Comparison of ENCODE assay signal across 8 cellular contexts in the genomic region with DNA sequence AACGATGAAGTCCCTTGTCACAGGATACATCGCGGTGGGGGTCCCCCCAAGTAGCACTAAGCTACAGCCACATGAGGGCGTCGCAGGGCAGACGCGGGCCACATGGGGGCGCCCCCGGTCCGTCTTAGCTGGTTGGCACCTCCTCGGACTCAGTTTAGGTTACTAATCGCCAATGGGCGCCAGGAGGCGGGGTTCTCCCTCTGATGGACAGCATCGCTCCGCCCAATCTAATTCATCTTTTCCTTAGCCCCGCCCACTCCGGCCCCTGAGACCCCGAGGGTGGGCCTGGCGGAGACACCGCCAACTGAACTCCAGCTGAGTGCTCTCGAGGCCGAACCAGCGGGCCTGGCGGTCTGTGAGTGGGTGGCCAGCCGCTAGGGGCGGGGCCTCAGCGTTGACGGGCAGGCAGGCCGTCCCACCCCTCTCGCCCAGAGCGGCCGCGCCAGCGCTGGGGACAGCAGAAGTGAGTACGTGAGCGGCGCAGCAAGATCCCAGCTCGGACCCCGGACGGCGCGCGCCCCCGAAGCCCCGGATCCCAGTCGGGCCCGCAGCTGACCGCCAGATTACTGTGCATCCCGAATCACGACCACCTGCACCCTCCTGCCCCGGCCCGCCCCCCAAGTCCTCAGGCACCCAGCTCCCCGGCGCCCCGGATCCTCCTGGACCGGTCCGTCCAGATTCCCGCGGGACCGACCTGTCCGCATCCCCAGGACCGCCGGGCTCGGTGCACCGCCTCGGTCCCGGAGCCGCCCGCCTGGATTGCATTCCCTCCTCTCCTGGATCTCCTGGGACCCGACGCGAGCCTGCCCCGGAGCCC. TPM values are rescaled to one million over a fixed set of nuclear protein-coding genes. Genes with fewer than 3 reads are reported as not detected.
DNase-seq lines count a peak whose midpoint lies in the region; ATAC-seq and TF ChIP-seq lines count a peak whose summit lies in the region.

A gene (plus strand): TSS at position 457 of the 817 bp plus-strand sequence. CDS start 451 bp downstream, outside the sequence.

- H3K4me3 ChIP-seq in left ventricle myocardium inferior (peak within 1 kb of the TSS; percentile 81), upper lobe of right lung (peak within 1 kb of the TSS; percentile 67)

- DNase-seq in NCI-H187 (lab: John Stamatoyannopoulos, UW), result peak; percentile 95 to 96
- peak; percentile 73 to 90 (median 83) for DNase-seq in T-helper 2 cell
- DNase-seq in anterior cingulate cortex (lab: John Stamatoyannopoulos, UW), result peak; percentile 82 to 100 (median 99)
- peak; percentile 98 for DNase-seq in left ventricle myocardium inferior
- peak; percentile 100 for DNase-seq in posterior vena cava (ENCODE audit: low spot score)
- DNase-seq in upper lobe of right lung, result peak; percentile 99

- H3K27me3 ChIP-seq in left ventricle myocardium inferior (ENCODE audit: low read depth), result peaks cover 41% of the 10 kb centered on the region
- no peaks in the 10 kb centered on the region for H3K27me3 ChIP-seq in upper lobe of right lung

- no peaks in the 10 kb centered on the region for H3K9me3 ChIP-seq in left ventricle myocardium inferior (replicated peaks)
- H3K9me3 ChIP-seq in upper lobe of right lung, result no peaks in the 10 kb centered on the region

- H3K4me1 ChIP-seq in left ventricle myocardium inferior (peaks cover 31% of the 10 kb centered on the region), upper lobe of right lung (peaks cover 41% of the 10 kb centered on the region)

- intact Hi-C loops in left ventricle myocardium inferior (cut with micrococcal nuclease), result no loop called here
- intact Hi-C loops in posterior vena cava (cut with DNase I), result loop anchor here in 1 of 2 donors (1.0 kb wide), 1 partner anchor 216 kb away; no protein-coding TSS in a partner anchor
- intact Hi-C loops in upper lobe of right lung (cut with DNase I), result no loop called here

- TF ChIP-seq CTCF in left ventricle myocardium inferior (IDR thresholded peaks at IDR 0.05; ENCODE audit: borderline replicate concordance) (peak; percentile 100), upper lobe of right lung (IDR thresholded peaks at IDR 0.05) (peak; percentile 99)

- ATAC-seq in GM18498 (IDR thresholded peaks at IDR 0.05; ENCODE audit: unreplicated experiment) (peak; percentile 89), HG02970 (IDR thresholded peaks at IDR 0.05; ENCODE audit: low FRiP score, unreplicated experiment) (peak; percentile 74), upper lobe of right lung (peak; percentile 92)

- peak within 1 kb of the TSS; percentile 63 for H3K27ac ChIP-seq in left ventricle myocardium inferior (replicated peaks)
- peak within 1 kb of the TSS; percentile 82 for H3K27ac ChIP-seq in upper lobe of right lung

- no peaks in the 10 kb centered on the region for H3K36me3 ChIP-seq in left ventricle myocardium inferior
- H3K36me3 ChIP-seq in upper lobe of right lung, result no peaks in the 10 kb centered on the region

RNA-seq across cellular contexts. Expression of the gene that starts here (rescaled TPM):
- 5.0 TPM for total RNA-seq in left ventricle myocardium inferior
- total RNA-seq in posterior vena cava, result 10 to 100 TPM in 1 of 2 donors, 1 to 10 TPM in 1; 6.9 to 10.8 TPM
- 7.8 TPM for total RNA-seq in upper lobe of right lung

Comparison
In these comparisons a context has a peak if more than half of its experiments do, and no peak if none do; other contexts are left out.
1. Peak in every context shown above with its lines: DNase-seq, ATAC-seq, H3K4me3 ChIP-seq and H3K27ac ChIP-seq.